ENCODE assay signal across 21 cellular contexts in genomic region chr2:120710256-120710655, GRCh38. TPM values are rescaled to one million over a fixed set of nuclear protein-coding genes. Genes with fewer than 3 reads are reported as not detected.
DNase-seq lines count a peak whose midpoint lies in the region; ATAC-seq and TF ChIP-seq lines count a peak whose summit lies in the region.
"Had no signal": no experiment of that assay in that cellular context is flagged by ENCODE, and none has a peak within 500 bp of the region (broad histone marks: within the 10 kb centered on the region; RNA-seq: fewer than 3 reads in every experiment).

No MANE protein-coding gene starts in this region.

- ATAC-seq in GM21447 (IDR thresholded peaks at IDR 0.05; ENCODE audit: unreplicated experiment) (no peak), HG03460 (IDR thresholded peaks at IDR 0.05; ENCODE audit: unreplicated experiment) (no peak)
- ATAC-seq: activated CD4-positive, alpha-beta T cell treated with anti-CD3 and anti-CD28 coated beads for 36 hours; body of pancreas; esophagus mucosa; natural killer cell; stimulated activated naive CD8-positive, alpha-beta T cell treated with anti-CD3 and anti-CD28 coated beads, Interleukin-15, Interleukin-2, amounts not matched to agents 100 U/mL and 50 U/mL, for 24 hours had no signal

- H3K4me1 Mint-ChIP-seq in HFFc6 (ENCODE audit: low read depth) = peaks cover 59% of the 10 kb centered on the region
- H3K4me1 Mint-ChIP-seq: activated CD4-positive, alpha-beta T cell treated with anti-CD3 and anti-CD28 coated beads for 36 hours; natural killer cell had no signal

- peaks cover 3% of the 10 kb centered on the region for H3K27me3 Mint-ChIP-seq in HFFc6 (ENCODE audit: insufficient read depth)

- H3K36me3 ChIP-seq in iPS-20b (ENCODE audit: insufficient read depth, low read depth, low read length) = no peaks in the 10 kb centered on the region

- H3K9ac ChIP-seq in iPS-20b (ENCODE audit: low read depth, low read length) = peak overlapping the region; percentile 31; the same call in 1 of the 2 replicates

- H3K36me3 Mint-ChIP-seq in HFFc6 (ENCODE audit: low read depth) = no peaks in the 10 kb centered on the region
- H3K36me3 Mint-ChIP-seq: natural killer cell, type B pancreatic cell had no signal

- H3K4me3 ChIP-seq in astrocyte of the spinal cord (ENCODE audit: low read depth, low read length) = no peak overlapping the region
- H3K4me3 ChIP-seq in iPS-20b (ENCODE audit: low read length) = peak overlapping the region; percentile 48; the same call in 1 of the 2 replicates
- H3K4me3 ChIP-seq: body of pancreas, lung had no signal

- H3K9me3 ChIP-seq in iPS-20b (ENCODE audit: insufficient read depth, low read depth, low read length) = no peaks in the 10 kb centered on the region
- H3K9me3 ChIP-seq: body of pancreas had no signal

- no peak for TF ChIP-seq CTCF in HFFc6 (IDR thresholded peaks at IDR 0.05)
- no peak for TF ChIP-seq CTCF in astrocyte of the spinal cord (IDR thresholded peaks at IDR 0.05; ENCODE audit: low read depth, low read length)

- no peak overlapping the region for H3K4me3 Mint-ChIP-seq in HFFc6
- H3K4me3 Mint-ChIP-seq: activated CD4-positive, alpha-beta T cell treated with anti-CD3 and anti-CD28 coated beads for 36 hours; natural killer cell; type B pancreatic cell had no signal

- no peak overlapping the region for H3K27ac ChIP-seq in iPS-20b (ENCODE audit: low read length)
- H3K27ac ChIP-seq: body of pancreas had no signal

- DNase-seq in HFFc6 = no peak
- DNase-seq in astrocyte of the spinal cord (ENCODE audit: low read depth, low spot score) = peak; percentile 50
- DNase-seq in superior temporal gyrus (ENCODE audit: extremely low spot score) = peak; percentile 28
- no peak for DNase-seq in NCI-H345 (lab: John Stamatoyannopoulos, UW)
- DNase-seq: activated CD4-positive, alpha-beta T cell treated with anti-CD3 and anti-CD28 coated beads for 36 hours; activated CD8-positive, alpha-beta memory T cell treated with anti-CD3 and anti-CD28 coated beads, Interleukin-2, amount 50 U/mL, for 48 hours; activated naive CD4-positive, alpha-beta T cell treated with Interleukin-2 at 50 U/mL for 16 hours; body of pancreas; DMS53; Karpas-422; natural killer cell; NCI-H1436 treated with DMSO at 0.1 percent for 48 hours; SHP77 treated with DMSO at 0.1 percent for 48 hours; stimulated activated CD4-positive, alpha-beta T cell treated with anti-CD3 and anti-CD28 coated beads, Interleukin-15, amount 100 ng/mL, for 24 hours; stimulated activated naive CD8-positive, alpha-beta T cell treated with anti-CD3 and anti-CD28 coated beads, Interleukin-15, Interleukin-2, amounts not matched to agents 100 U/mL and 50 U/mL, for 24 hours had no signal

- H3K27ac Mint-ChIP-seq in HFFc6 = peak overlapping the region; percentile 7; the same call in 1 of the 2 replicates
- H3K27ac Mint-ChIP-seq: activated CD4-positive, alpha-beta T cell treated with anti-CD3 and anti-CD28 coated beads for 36 hours; natural killer cell; type B pancreatic cell had no signal

- in situ Hi-C loops in astrocyte of the spinal cord (cut with HindIII; ENCODE audit: low sequenced_read_pairs) = no loop called here

- peaks cover 16% of the 10 kb centered on the region; the same call in 1 of the 2 replicates for H3K4me1 ChIP-seq in iPS-20b (ENCODE audit: insufficient read depth, low read length)
- H3K4me1 ChIP-seq: body of pancreas had no signal

- no peaks in the 10 kb centered on the region for H3K9me3 Mint-ChIP-seq in HFFc6
- H3K9me3 Mint-ChIP-seq: natural killer cell, type B pancreatic cell had no signal

- H3K27me3 ChIP-seq in iPS-20b (ENCODE audit: insufficient read depth, low read length) = peaks cover 82% of the 10 kb centered on the region
- H3K27me3 ChIP-seq: body of pancreas had no signal

RNA-seq across cellular contexts. Expression of gene GLI2, which starts 25.4 kb away (rescaled TPM):
- total RNA-seq in HFFc6 (2021; fragmentation: NEBNext Ultra II Directional; extraction: Animal tissue kit (Norgen Biotek cat#: 25700)) = 10 to 100 TPM; 40.2 to 46.1 (median 41.9) TPM
- total RNA-seq: activated CD4-positive, alpha-beta T cell treated with anti-CD3 and anti-CD28 coated beads for 36 hours; natural killer cell had no signal

Comparison
In these comparisons a context has a peak if more than half of its experiments do, and no peak if none do; other contexts are left out.
1. DNase-seq: peak in astrocyte of the spinal cord (single experiment) and superior temporal gyrus (single experiment); none in HFFc6 (single experiment) and NCI-H345 (single experiment).